8 cellular contexts compared by ENCODE assay signal in genomic region chr7:23105644-23106490, GRCh38. TPM values are rescaled to one million over a fixed set of nuclear protein-coding genes. Genes with fewer than 3 reads are reported as not detected.
DNase-seq lines count a peak whose midpoint lies in the region; ATAC-seq and TF ChIP-seq lines count a peak whose summit lies in the region.

Gene KLHL7, plus strand, starts transcription at chr7:23105785. Its CDS starts 242 bp downstream, at chr7:23106027.

- peaks cover 0 to 4% (median 0%) of the 10 kb centered on the region in 3 donors for H3K9me3 Mint-ChIP-seq in IgD-negative memory B cell

- no peak for TF ChIP-seq CTCF in mucosa of descending colon (IDR thresholded peaks at IDR 0.05)

- no peaks in the 10 kb centered on the region for H3K9me3 ChIP-seq in mucosa of descending colon

- H3K4me1 Mint-ChIP-seq in IgD-negative memory B cell: peaks cover 18 to 34% (median 32%) of the 10 kb centered on the region in 3 donors

- H3K4me1 ChIP-seq in mucosa of descending colon (ENCODE audit: low read depth): peaks cover 8% of the 10 kb centered on the region

- H3K4me3 ChIP-seq in mucosa of descending colon: peak within 1 kb of the TSS; percentile 76

- H3K27me3 Mint-ChIP-seq in IgD-negative memory B cell: no peaks in the 10 kb centered on the region

- peak within 1 kb of the TSS; percentile 93 to 97 (median 96) for H3K27ac Mint-ChIP-seq in IgD-negative memory B cell

- peaks cover 2% of the 10 kb centered on the region for H3K36me3 Mint-ChIP-seq in IgD-negative memory B cell

- H3K36me3 ChIP-seq in mucosa of descending colon (ENCODE audit: low read depth): no peaks in the 10 kb centered on the region

- H3K27ac ChIP-seq in epithelial cell of prostate: peak within 1 kb of the TSS; percentile 84

- intact Hi-C loops in mucosa of descending colon (cut with DNase I, micrococcal nuclease): loop anchor here in 1 of 2 donors (10.0 kb wide), 1 partner anchor 79 kb away; the partner anchor contains the start of gene NUP42

- ATAC-seq in GM21529 (IDR thresholded peaks at IDR 0.05; ENCODE audit: unreplicated experiment): peak; percentile 96
- peak; percentile 100 for ATAC-seq in mucosa of descending colon

- DNase-seq in DMS114 treated with DMSO at 0.1 percent for 48 hours (lab: John Stamatoyannopoulos, UW; ENCODE audit: unreplicated experiment) (peak; percentile 83), OCI-M2 (lab: John Stamatoyannopoulos, UW; ENCODE audit: unreplicated experiment) (peak; percentile 54), activated T-cell treated with anti-CD3 and anti-CD28 coated beads for 48 hours (ENCODE audit: low read depth) (peak; percentile 95), epithelial cell of prostate (ENCODE audit: low read depth, low spot score) (peak; percentile 56), mucosa of descending colon (peak; percentile 98 to 100 (median 98))
- peak; percentile 92 to 96 for DNase-seq in stimulated activated CD8-positive, alpha-beta memory T cell treated with anti-CD3 and anti-CD28 coated beads, Interleukin-4, amount 100 ng/mL, for 4 hours (ENCODE audit: low read depth in 2 of 2, low spot score in 1 of 2)

- peak within 1 kb of the TSS; percentile 97 to 100 (median 99) for H3K4me3 Mint-ChIP-seq in IgD-negative memory B cell

RNA-seq across cellular contexts. Expression of gene KLHL7, which starts in this region (rescaled TPM):
- polyA plus RNA-seq in IgD-negative memory B cell: 21.0 TPM
- 10 to 100 TPM; 15.6 to 25.5 (median 21.3) TPM for total RNA-seq in mucosa of descending colon

Comparison
In these comparisons a context has a peak if more than half of its experiments do, and no peak if none do; other contexts are left out.
1. Peak in every context shown above with its lines: DNase-seq, ATAC-seq, H3K4me3 ChIP-seq and H3K27ac ChIP-seq.